ENCODE assay signal across 17 cellular contexts in the genomic region with DNA sequence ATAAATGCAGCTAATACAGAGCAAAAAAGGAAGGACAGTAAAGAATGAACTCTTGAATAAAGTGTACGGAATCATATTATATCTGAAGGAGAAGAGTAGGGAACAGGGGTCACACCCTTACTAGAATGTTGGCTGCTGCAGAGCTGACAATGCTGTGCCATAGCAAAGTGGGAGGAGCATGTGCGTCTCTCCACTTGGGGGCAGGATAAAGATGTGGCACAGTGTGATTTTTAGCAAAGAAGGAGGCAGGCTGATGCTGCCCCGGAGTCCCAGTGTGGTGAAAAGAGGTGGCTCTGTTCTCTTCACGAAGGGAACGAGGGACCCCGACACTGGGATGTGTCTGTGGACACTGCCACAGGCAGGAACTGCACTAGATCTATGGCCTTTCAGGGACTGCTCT.
DNase-seq lines count a peak whose midpoint lies in the region; ATAC-seq and TF ChIP-seq lines count a peak whose summit lies in the region.
"Had no signal": no experiment of that assay in that cellular context is flagged by ENCODE, and none has a peak within 500 bp of the region (broad histone marks: within the 10 kb centered on the region; RNA-seq: fewer than 3 reads in every experiment).

No MANE protein-coding gene starts in this region.

- H3K36me3 Mint-ChIP-seq in activated T-helper 1 cell treated with anti-CD3 and anti-CD28 coated beads, Interleukin-12 subunit alpha, Interleukin-12 subunit beta, Interleukin-2, Interleukin-4 antibody, amounts not matched to agents 30 ng/mL and 10 ng/mL and 1 ng/mL, durations not matched to agents 14 hours and 24 hours and 36 hours (ENCODE audit: low read depth) = no peaks in the 10 kb centered on the region

- no peaks in the 10 kb centered on the region for H3K4me1 ChIP-seq in A673 (ENCODE audit: insufficient read depth, low read length, poor library complexity, severe bottlenecking)
- peaks cover 9% of the 10 kb centered on the region for H3K4me1 ChIP-seq in BE2C
- H3K4me1 ChIP-seq in OCI-LY3 (ENCODE audit: low read length) = peaks cover 9% of the 10 kb centered on the region
- H3K4me1 ChIP-seq: adrenal gland, gastrocnemius medialis, uterus had no signal

- H3K27ac ChIP-seq in A673 (ENCODE audit: low read depth, low read length, poor library complexity, severe bottlenecking) (no peak overlapping the region), OCI-LY3 (ENCODE audit: low read length) (no peak overlapping the region)
- H3K27ac ChIP-seq: adrenal gland, C4-2B, gastrocnemius medialis, spleen, uterus had no signal

- no peak for TF ChIP-seq POLR2A in GM18505 (IDR thresholded peaks at IDR 0.05; ENCODE audit: borderline replicate concordance, extremely low read depth, insufficient read depth, insufficient read length)

- BruUV-seq in A673 (replicated peaks; lab: Mats Ljungman, UMichigan) = no TSS peak

- H4K20me1 ChIP-seq in OCI-LY3 (ENCODE audit: insufficient read depth, low read length) = 0 out of 2 replicates have a peak, but pooled peaks cover 3% of the 10 kb centered on the region

- H3K4me2 ChIP-seq in OCI-LY3 (ENCODE audit: low read length) = no peak overlapping the region
- H3K4me2 ChIP-seq: SK-N-SH had no signal

- no peak overlapping the region for H3K27ac Mint-ChIP-seq in activated T-helper 1 cell treated with anti-CD3 and anti-CD28 coated beads, Interleukin-12 subunit alpha, Interleukin-12 subunit beta, Interleukin-2, Interleukin-4 antibody, amounts not matched to agents 30 ng/mL and 10 ng/mL and 1 ng/mL, durations not matched to agents 14 hours and 24 hours and 36 hours

- ATAC-seq in GM18505 (IDR thresholded peaks at IDR 0.05; ENCODE audit: unreplicated experiment) = no peak
- ATAC-seq in HG02678 (IDR thresholded peaks at IDR 0.05; ENCODE audit: unreplicated experiment) = no peak
- ATAC-seq: gastrocnemius medialis; stimulated activated naive CD8-positive, alpha-beta T cell treated with anti-CD3 and anti-CD28 coated beads, Interleukin-15, Interleukin-2, amounts not matched to agents 100 U/mL and 50 U/mL, for 24 hours had no signal

- intact Hi-C loops in A673 (cut with micrococcal nuclease; ENCODE audit: unreplicated experiment) = no loop called here
- intact Hi-C loops in activated T-helper 1 cell treated with anti-CD3 and anti-CD28 coated beads, Interleukin-12 subunit alpha, Interleukin-12 subunit beta, Interleukin-2, Interleukin-4 antibody, amounts not matched to agents 30 ng/mL and 10 ng/mL and 1 ng/mL, durations not matched to agents 14 hours and 24 hours and 36 hours (cut with micrococcal nuclease) = no loop called here

- no peak overlapping the region for H3K9ac ChIP-seq in OCI-LY3 (ENCODE audit: low read length)
- H3K9ac ChIP-seq: SK-N-SH had no signal

- H3K27me3 ChIP-seq in A673 (replicated peaks; ENCODE audit: insufficient read depth, low read depth, low read length, poor library complexity) (no peaks in the 10 kb centered on the region), BE2C (no peaks in the 10 kb centered on the region), OCI-LY3 (ENCODE audit: low read depth, low read length) (peaks cover 5% of the 10 kb centered on the region)
- H3K27me3 ChIP-seq: adrenal gland, gastrocnemius medialis, spleen, uterus had no signal

- H3K27me3 Mint-ChIP-seq in activated T-helper 1 cell treated with anti-CD3 and anti-CD28 coated beads, Interleukin-12 subunit alpha, Interleukin-12 subunit beta, Interleukin-2, Interleukin-4 antibody, amounts not matched to agents 30 ng/mL and 10 ng/mL and 1 ng/mL, durations not matched to agents 14 hours and 24 hours and 36 hours (ENCODE audit: insufficient read depth) = no peaks in the 10 kb centered on the region

- no peak overlapping the region for H3K4me3 ChIP-seq in A673 (ENCODE audit: low read depth, low read length, poor library complexity, severe bottlenecking)
- H3K4me3 ChIP-seq in BE2C (ENCODE audit: low read depth, low read length) = no peak overlapping the region
- no peak overlapping the region for H3K4me3 ChIP-seq in OCI-LY3 (ENCODE audit: low read length)
- H3K4me3 ChIP-seq: adrenal gland, gastrocnemius medialis, spleen, uterus had no signal

- H3K9me3 ChIP-seq in A673 (ENCODE audit: low read depth, low read length, poor library complexity, severe bottlenecking) (no peaks in the 10 kb centered on the region), BE2C (no peaks in the 10 kb centered on the region), OCI-LY3 (ENCODE audit: insufficient read depth, low read length) (no peaks in the 10 kb centered on the region)
- H3K9me3 ChIP-seq: adrenal gland, gastrocnemius medialis, SK-N-SH, spleen, uterus had no signal

- H3K4me1 Mint-ChIP-seq in activated T-helper 1 cell treated with anti-CD3 and anti-CD28 coated beads, Interleukin-12 subunit alpha, Interleukin-12 subunit beta, Interleukin-2, Interleukin-4 antibody, amounts not matched to agents 30 ng/mL and 10 ng/mL and 1 ng/mL, durations not matched to agents 14 hours and 24 hours and 36 hours (ENCODE audit: low read depth) = no peaks in the 10 kb centered on the region

- no peak overlapping the region for H2AFZ ChIP-seq in OCI-LY3 (ENCODE audit: low read depth, low read length)

- POLR2A ChIA-PET in A673 (lab: Charles Lee; ENCODE audit: low non-redundant PET) = no interaction called here

- H3K79me2 ChIP-seq in OCI-LY3 (ENCODE audit: low read length) = no peaks in the 10 kb centered on the region

- H3K4me3 Mint-ChIP-seq in activated T-helper 1 cell treated with anti-CD3 and anti-CD28 coated beads, Interleukin-12 subunit alpha, Interleukin-12 subunit beta, Interleukin-2, Interleukin-4 antibody, amounts not matched to agents 30 ng/mL and 10 ng/mL and 1 ng/mL, durations not matched to agents 14 hours and 24 hours and 36 hours = no peak overlapping the region

- DNase-seq in A673 (ENCODE audit: low spot score) (no peak), BE2C (no peak), hippocampal formation (lab: John Stamatoyannopoulos, UW) (peak; percentile 31 to 35)
- no peak for DNase-seq in activated T-helper 1 cell treated with anti-CD3 and anti-CD28 coated beads, Interleukin-12 subunit alpha, Interleukin-12 subunit beta, Interleukin-2, Interleukin-4 antibody, amounts not matched to agents 30 ng/mL and 10 ng/mL and 1 ng/mL, durations not matched to agents 14 hours and 24 hours and 36 hours (ENCODE audit: low spot score)
- DNase-seq: activated T-cell treated with anti-CD3 and anti-CD28 coated beads, Interleukin-2, amount 50 U/mL, for 48 hours; adrenal gland; gastrocnemius medialis; Kasumi-1; NCI-H2107; SK-N-SH; spleen; stimulated activated naive CD8-positive, alpha-beta T cell treated with anti-CD3 and anti-CD28 coated beads, Interleukin-15, Interleukin-2, amounts not matched to agents 100 U/mL and 50 U/mL, for 24 hours; uterus had no signal

- H3K9me3 Mint-ChIP-seq in activated T-helper 1 cell treated with anti-CD3 and anti-CD28 coated beads, Interleukin-12 subunit alpha, Interleukin-12 subunit beta, Interleukin-2, Interleukin-4 antibody, amounts not matched to agents 30 ng/mL and 10 ng/mL and 1 ng/mL, durations not matched to agents 14 hours and 24 hours and 36 hours = no peaks in the 10 kb centered on the region

- CTCF ChIA-PET in A673 (lab: Charles Lee) = no interaction called here

- TF ChIP-seq CTCF in A673 (conservative IDR thresholded peaks at IDR 0.05; ENCODE audit: low read depth, low read length) = peak; percentile 35; the same call in 1 of the 2 replicates
- peak; percentile 48 for TF ChIP-seq CTCF in BE2C (IDR thresholded peaks at IDR 0.05; ENCODE audit: low read depth, low read length)
- TF ChIP-seq CTCF in OCI-LY3 (IDR thresholded peaks at IDR 0.05; ENCODE audit: low read depth, low read length) = peak; percentile 58

- H3K36me3 ChIP-seq in A673 (ENCODE audit: insufficient read depth, low read length, poor library complexity, severe bottlenecking) = no peaks in the 10 kb centered on the region
- no peaks in the 10 kb centered on the region for H3K36me3 ChIP-seq in BE2C
- H3K36me3 ChIP-seq in OCI-LY3 (replicated peaks; ENCODE audit: low read depth, low read length) = no peaks in the 10 kb centered on the region
- H3K36me3 ChIP-seq: adrenal gland, gastrocnemius medialis, uterus had no signal

Comparison
In these comparisons a context has a peak if more than half of its experiments do, and no peak if none do; other contexts are left out.
1. DNase-seq: peak in hippocampal formation (2 of 2); none in A673 (single experiment), BE2C (single experiment) and activated T-helper 1 cell treated with anti-CD3 and anti-CD28 coated beads, Interleukin-12 subunit alpha, Interleukin-12 subunit beta, Interleukin-2, Interleukin-4 antibody, amounts not matched to agents 30 ng/mL and 10 ng/mL and 1 ng/mL, durations not matched to agents 14 hours and 24 hours and 36 hours (single experiment).
2. Peak in every context shown above with its lines, with median percentiles within 50 percentile points of each other: CTCF ChIP-seq.